Comparison of ENCODE assay signal across 16 cellular contexts in the genomic region with DNA sequence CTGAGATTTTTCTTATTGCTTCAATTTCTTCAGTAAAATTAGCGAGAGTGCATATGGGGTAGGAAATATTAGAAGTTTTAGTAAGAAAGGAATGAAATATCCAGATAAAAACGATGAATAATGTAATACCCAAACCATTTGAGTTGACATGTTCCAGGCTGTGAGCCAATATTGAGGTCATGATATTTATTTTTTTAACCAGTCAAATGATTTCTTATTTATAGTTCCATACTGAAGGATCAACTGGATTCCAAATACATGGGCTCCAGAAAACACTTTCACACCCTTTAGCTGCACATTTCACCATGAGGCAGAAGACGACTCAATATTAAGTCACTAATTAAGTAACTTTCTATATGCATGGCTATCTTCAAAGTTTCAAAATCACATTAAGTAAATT.
"Had no signal": no experiment of that assay in that cellular context is flagged by ENCODE, and none has a peak within 500 bp of the region (broad histone marks: within the 10 kb centered on the region; RNA-seq: fewer than 3 reads in every experiment).

No MANE protein-coding gene starts in this region.

- ATAC-seq: gastroesophageal sphincter; mucosa of descending colon; natural killer cell; right cardiac atrium; stimulated activated memory B cell treated with anti-CD40 and anti-IgM and Interleukin-4, amounts not matched to agents 10 μg/mL and 1 μg/mL and 100 μg/mL, for 72 hours; upper lobe of right lung had no signal

- DNase-seq: foreskin fibroblast; kidney glomerular epithelial cell; mammary epithelial cell; mucosa of descending colon; natural killer cell; nucleus accumbens; ovary; right cardiac atrium; stimulated activated CD4-positive, alpha-beta T cell treated with anti-CD3 and anti-CD28 coated beads, Interleukin-4, amount 100 ng/mL, for 1 hour; upper lobe of right lung had no signal

- H3K27ac ChIP-seq: gastroesophageal sphincter, hepatocyte, neural progenitor cell, ovary, tibial nerve, upper lobe of right lung, vagina had no signal
